Comparison of ENCODE assay signal across 1 cellular context in the genomic region with DNA sequence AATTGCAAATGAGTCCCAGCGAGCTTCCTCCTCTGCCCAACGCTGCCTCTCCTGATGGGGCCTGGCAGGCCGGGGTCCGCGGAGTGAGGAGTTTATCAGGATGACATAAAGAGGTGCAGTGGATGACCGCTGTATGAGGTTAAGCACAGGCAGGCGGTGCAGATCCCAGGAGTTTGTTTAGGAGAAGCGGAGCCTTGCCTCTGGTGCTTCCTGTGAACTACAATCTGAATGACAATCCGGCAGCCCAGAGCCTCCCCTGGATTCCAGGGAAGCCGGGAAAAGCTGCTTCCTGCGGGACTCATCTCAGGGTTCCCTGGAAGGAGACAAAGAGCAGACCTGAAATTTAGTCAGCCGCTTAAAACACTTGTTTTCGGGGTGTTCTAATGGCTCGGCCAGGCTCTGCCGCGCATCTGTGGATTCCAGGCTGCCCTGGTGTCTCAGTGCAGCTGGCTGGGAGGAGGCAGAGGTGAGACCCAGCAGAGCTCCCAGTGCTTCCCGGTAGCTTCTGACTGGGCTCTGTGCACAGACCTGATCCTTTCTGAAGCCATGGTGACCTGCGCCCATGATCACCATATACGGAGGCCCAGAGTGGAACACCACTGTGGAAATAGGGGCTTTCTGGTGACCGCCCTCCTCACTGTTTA.
TF ChIP-seq lines count a peak whose summit lies in the region.

No MANE protein-coding gene starts in this region.

TF ChIP-seq in WTC11, 78 proteins besides CTCF, POLR2A, EP300 and RAD21:
- no peak for TF ChIP-seq ZNF396 (CRISPR knock-in tag; IDR thresholded peaks at IDR 0.05; ENCODE audit: borderline replicate concordance)
- TF ChIP-seq E2F1 (CRISPR knock-in tag; IDR thresholded peaks at IDR 0.05): no peak
- no peak for TF ChIP-seq IRF2 (CRISPR knock-in tag; IDR thresholded peaks at IDR 0.05; ENCODE audit: borderline replicate concordance, low read depth)
- no peak for TF ChIP-seq MXD4 (CRISPR knock-in tag; IDR thresholded peaks at IDR 0.05; ENCODE audit: borderline replicate concordance)
- TF ChIP-seq, protein P1, sequence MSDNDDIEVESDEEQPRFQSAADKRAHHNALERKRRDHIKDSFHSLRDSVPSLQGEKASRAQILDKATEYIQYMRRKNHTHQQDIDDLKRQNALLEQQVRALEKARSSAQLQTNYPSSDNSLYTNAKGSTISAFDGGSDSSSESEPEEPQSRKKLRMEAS (CRISPR knock-in tag; IDR thresholded peaks at IDR 0.05): peak; percentile 28; the same call in 1 of the 2 replicates
